ENCODE assay signal across 1 cellular context in the genomic region with DNA sequence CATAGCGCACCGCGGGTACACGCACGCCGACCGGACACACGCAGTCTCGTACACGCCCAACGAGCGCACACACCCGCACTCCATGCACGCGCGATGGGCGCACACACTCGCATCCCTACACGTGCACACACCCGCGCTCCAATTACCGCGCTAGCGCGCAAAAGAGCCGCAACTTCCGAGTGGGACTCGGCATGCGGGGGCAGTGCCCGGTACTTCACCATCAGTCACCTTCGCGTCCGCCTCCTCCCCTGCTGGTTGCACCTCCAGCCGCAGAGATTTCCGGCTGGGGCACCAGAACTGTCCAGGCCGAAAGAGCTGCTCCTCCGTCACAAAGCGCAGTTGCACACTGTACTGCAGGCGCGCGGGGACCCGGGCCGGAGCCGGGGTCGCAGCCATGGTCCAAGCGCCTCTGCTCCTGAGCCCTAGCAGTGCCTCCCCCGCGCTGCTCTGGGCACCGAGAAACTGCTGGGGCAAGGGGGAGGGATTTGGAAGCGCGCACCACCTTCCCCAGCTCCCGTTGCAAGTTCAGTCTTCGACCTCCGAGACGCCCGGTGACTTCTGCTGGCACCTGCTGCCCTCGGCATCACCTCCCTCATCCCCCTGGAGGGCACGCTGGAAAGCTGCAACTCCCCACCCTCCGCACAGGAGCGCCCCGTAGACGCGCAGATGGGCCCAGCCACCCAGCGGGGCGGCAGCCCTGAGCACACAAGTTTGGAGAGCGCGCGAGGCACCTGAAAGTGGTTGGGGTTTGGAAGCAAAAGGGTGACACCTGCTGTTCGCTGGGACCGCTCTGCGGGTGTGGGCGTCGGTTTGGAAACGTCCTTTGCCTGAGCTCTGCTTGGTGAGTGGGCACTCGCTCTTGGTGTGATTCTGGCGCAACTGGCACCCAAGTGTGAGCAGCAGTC.
TF ChIP-seq lines count a peak whose summit lies in the region.

No MANE protein-coding gene starts in this region.

TF ChIP-seq in HepG2, 621 proteins besides CTCF, POLR2A, EP300 and RAD21 (continued from another document and continues in another):
- peak; percentile 48; the same call in 1 of the 2 replicates for TF ChIP-seq ZFY (CRISPR knock-in tag; IDR thresholded peaks at IDR 0.05)
- TF ChIP-seq, protein P1, sequence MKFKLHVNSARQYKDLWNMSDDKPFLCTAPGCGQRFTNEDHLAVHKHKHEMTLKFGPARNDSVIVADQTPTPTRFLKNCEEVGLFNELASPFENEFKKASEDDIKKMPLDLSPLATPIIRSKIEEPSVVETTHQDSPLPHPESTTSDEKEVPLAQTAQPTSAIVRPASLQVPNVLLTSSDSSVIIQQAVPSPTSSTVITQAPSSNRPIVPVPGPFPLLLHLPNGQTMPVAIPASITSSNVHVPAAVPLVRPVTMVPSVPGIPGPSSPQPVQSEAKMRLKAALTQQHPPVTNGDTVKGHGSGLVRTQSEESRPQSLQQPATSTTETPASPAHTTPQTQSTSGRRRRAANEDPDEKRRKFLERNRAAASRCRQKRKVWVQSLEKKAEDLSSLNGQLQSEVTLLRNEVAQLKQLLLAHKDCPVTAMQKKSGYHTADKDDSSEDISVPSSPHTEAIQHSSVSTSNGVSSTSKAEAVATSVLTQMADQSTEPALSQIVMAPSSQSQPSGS (CRISPR knock-in tag; IDR thresholded peaks at IDR 0.05), result no peak
- TF ChIP-seq PHB2 (IDR thresholded peaks at IDR 0.05; ENCODE audit: partially characterized antibody), result no peak
- TF ChIP-seq, protein P2, sequence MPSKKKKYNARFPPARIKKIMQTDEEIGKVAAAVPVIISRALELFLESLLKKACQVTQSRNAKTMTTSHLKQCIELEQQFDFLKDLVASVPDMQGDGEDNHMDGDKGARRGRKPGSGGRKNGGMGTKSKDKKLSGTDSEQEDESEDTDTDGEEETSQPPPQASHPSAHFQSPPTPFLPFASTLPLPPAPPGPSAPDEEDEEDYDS (CRISPR knock-in tag; IDR thresholded peaks at IDR 0.05), result no peak
- no peak for TF ChIP-seq ZNF510 (CRISPR knock-in tag; IDR thresholded peaks at IDR 0.05; ENCODE audit: low read depth)
- no peak for TF ChIP-seq ZNF746 (CRISPR knock-in tag; IDR thresholded peaks at IDR 0.05)
- TF ChIP-seq, protein P3, sequence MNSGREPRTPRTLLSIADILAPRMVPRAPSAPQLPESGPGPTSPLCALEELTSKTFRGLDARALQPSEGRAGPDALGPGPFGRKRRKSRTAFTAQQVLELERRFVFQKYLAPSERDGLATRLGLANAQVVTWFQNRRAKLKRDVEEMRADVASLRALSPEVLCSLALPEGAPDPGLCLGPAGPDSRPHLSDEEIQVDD (CRISPR knock-in tag; IDR thresholded peaks at IDR 0.05; ENCODE audit: borderline replicate concordance), result no peak
- TF ChIP-seq, protein P4, sequence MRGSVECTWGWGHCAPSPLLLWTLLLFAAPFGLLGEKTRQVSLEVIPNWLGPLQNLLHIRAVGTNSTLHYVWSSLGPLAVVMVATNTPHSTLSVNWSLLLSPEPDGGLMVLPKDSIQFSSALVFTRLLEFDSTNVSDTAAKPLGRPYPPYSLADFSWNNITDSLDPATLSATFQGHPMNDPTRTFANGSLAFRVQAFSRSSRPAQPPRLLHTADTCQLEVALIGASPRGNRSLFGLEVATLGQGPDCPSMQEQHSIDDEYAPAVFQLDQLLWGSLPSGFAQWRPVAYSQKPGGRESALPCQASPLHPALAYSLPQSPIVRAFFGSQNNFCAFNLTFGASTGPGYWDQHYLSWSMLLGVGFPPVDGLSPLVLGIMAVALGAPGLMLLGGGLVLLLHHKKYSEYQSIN (CRISPR knock-in tag; IDR thresholded peaks at IDR 0.05; ENCODE audit: borderline replicate concordance), result no peak
- TF ChIP-seq, protein P5, sequence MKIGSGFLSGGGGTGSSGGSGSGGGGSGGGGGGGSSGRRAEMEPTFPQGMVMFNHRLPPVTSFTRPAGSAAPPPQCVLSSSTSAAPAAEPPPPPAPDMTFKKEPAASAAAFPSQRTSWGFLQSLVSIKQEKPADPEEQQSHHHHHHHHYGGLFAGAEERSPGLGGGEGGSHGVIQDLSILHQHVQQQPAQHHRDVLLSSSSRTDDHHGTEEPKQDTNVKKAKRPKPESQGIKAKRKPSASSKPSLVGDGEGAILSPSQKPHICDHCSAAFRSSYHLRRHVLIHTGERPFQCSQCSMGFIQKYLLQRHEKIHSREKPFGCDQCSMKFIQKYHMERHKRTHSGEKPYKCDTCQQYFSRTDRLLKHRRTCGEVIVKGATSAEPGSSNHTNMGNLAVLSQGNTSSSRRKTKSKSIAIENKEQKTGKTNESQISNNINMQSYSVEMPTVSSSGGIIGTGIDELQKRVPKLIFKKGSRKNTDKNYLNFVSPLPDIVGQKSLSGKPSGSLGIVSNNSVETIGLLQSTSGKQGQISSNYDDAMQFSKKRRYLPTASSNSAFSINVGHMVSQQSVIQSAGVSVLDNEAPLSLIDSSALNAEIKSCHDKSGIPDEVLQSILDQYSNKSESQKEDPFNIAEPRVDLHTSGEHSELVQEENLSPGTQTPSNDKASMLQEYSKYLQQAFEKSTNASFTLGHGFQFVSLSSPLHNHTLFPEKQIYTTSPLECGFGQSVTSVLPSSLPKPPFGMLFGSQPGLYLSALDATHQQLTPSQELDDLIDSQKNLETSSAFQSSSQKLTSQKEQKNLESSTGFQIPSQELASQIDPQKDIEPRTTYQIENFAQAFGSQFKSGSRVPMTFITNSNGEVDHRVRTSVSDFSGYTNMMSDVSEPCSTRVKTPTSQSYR (CRISPR knock-in tag; IDR thresholded peaks at IDR 0.05; ENCODE audit: borderline replicate concordance), result no peak
- TF ChIP-seq ZNF33A (CRISPR knock-in tag; IDR thresholded peaks at IDR 0.05; ENCODE audit: borderline replicate concordance), result no peak
- TF ChIP-seq ZBTB3 (CRISPR knock-in tag; IDR thresholded peaks at IDR 0.05; ENCODE audit: borderline replicate concordance, low read depth), result no peak
- TF ChIP-seq, protein P6, sequence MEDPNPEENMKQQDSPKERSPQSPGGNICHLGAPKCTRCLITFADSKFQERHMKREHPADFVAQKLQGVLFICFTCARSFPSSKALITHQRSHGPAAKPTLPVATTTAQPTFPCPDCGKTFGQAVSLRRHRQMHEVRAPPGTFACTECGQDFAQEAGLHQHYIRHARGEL (CRISPR knock-in tag; IDR thresholded peaks at IDR 0.05), result no peak
- TF ChIP-seq ARID2 (CRISPR knock-in tag; IDR thresholded peaks at IDR 0.05; ENCODE audit: borderline replicate concordance), result no peak
- no peak for TF ChIP-seq TEAD2 (CRISPR knock-in tag; IDR thresholded peaks at IDR 0.05)
- TF ChIP-seq ZMYM4 (CRISPR knock-in tag; IDR thresholded peaks at IDR 0.05), result peak; percentile 69
- peak; percentile 84 for TF ChIP-seq ZNF768 (CRISPR knock-in tag; IDR thresholded peaks at IDR 0.05)
- no peak for TF ChIP-seq TBP (CRISPR knock-in tag; IDR thresholded peaks at IDR 0.05)
- 0 out of 2 replicates have a peak, but pooled peaks have one; percentile 23 for TF ChIP-seq GFI1 (CRISPR knock-in tag; IDR thresholded peaks at IDR 0.05; ENCODE audit: borderline replicate concordance)
- TF ChIP-seq ZNF431 (CRISPR knock-in tag; IDR thresholded peaks at IDR 0.05; ENCODE audit: borderline replicate concordance, low read depth), result no peak
- TF ChIP-seq SPEN (CRISPR knock-in tag; IDR thresholded peaks at IDR 0.05; ENCODE audit: low read depth), result 0 out of 2 replicates have a peak, but pooled peaks have one; percentile 45
- TF ChIP-seq ZNF441 (CRISPR knock-in tag; IDR thresholded peaks at IDR 0.05; ENCODE audit: borderline replicate concordance), result no peak
- TF ChIP-seq, protein P7, sequence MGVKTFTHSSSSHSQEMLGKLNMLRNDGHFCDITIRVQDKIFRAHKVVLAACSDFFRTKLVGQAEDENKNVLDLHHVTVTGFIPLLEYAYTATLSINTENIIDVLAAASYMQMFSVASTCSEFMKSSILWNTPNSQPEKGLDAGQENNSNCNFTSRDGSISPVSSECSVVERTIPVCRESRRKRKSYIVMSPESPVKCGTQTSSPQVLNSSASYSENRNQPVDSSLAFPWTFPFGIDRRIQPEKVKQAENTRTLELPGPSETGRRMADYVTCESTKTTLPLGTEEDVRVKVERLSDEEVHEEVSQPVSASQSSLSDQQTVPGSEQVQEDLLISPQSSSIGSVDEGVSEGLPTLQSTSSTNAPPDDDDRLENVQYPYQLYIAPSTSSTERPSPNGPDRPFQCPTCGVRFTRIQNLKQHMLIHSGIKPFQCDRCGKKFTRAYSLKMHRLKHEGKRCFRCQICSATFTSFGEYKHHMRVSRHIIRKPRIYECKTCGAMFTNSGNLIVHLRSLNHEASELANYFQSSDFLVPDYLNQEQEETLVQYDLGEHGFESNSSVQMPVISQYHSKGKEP (CRISPR knock-in tag; IDR thresholded peaks at IDR 0.05), result no peak
- TF ChIP-seq, protein P8, sequence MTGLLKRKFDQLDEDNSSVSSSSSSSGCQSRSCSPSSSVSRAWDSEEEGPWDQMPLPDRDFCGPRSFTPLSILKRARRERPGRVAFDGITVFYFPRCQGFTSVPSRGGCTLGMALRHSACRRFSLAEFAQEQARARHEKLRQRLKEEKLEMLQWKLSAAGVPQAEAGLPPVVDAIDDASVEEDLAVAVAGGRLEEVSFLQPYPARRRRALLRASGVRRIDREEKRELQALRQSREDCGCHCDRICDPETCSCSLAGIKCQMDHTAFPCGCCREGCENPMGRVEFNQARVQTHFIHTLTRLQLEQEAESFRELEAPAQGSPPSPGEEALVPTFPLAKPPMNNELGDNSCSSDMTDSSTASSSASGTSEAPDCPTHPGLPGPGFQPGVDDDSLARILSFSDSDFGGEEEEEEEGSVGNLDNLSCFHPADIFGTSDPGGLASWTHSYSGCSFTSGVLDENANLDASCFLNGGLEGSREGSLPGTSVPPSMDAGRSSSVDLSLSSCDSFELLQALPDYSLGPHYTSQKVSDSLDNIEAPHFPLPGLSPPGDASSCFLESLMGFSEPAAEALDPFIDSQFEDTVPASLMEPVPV (CRISPR knock-in tag; IDR thresholded peaks at IDR 0.05), result no peak
- TF ChIP-seq, protein P9, sequence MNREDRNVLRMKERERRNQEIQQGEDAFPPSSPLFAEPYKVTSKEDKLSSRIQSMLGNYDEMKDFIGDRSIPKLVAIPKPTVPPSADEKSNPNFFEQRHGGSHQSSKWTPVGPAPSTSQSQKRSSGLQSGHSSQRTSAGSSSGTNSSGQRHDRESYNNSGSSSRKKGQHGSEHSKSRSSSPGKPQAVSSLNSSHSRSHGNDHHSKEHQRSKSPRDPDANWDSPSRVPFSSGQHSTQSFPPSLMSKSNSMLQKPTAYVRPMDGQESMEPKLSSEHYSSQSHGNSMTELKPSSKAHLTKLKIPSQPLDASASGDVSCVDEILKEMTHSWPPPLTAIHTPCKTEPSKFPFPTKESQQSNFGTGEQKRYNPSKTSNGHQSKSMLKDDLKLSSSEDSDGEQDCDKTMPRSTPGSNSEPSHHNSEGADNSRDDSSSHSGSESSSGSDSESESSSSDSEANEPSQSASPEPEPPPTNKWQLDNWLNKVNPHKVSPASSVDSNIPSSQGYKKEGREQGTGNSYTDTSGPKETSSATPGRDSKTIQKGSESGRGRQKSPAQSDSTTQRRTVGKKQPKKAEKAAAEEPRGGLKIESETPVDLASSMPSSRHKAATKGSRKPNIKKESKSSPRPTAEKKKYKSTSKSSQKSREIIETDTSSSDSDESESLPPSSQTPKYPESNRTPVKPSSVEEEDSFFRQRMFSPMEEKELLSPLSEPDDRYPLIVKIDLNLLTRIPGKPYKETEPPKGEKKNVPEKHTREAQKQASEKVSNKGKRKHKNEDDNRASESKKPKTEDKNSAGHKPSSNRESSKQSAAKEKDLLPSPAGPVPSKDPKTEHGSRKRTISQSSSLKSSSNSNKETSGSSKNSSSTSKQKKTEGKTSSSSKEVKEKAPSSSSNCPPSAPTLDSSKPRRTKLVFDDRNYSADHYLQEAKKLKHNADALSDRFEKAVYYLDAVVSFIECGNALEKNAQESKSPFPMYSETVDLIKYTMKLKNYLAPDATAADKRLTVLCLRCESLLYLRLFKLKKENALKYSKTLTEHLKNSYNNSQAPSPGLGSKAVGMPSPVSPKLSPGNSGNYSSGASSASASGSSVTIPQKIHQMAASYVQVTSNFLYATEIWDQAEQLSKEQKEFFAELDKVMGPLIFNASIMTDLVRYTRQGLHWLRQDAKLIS (CRISPR knock-in tag; IDR thresholded peaks at IDR 0.05), result no peak
- TF ChIP-seq NBN (conservative IDR thresholded peaks at IDR 0.05), result no peak
- TF ChIP-seq ZNF7 (CRISPR knock-in tag; IDR thresholded peaks at IDR 0.05), result no peak
- TF ChIP-seq, protein P10, sequence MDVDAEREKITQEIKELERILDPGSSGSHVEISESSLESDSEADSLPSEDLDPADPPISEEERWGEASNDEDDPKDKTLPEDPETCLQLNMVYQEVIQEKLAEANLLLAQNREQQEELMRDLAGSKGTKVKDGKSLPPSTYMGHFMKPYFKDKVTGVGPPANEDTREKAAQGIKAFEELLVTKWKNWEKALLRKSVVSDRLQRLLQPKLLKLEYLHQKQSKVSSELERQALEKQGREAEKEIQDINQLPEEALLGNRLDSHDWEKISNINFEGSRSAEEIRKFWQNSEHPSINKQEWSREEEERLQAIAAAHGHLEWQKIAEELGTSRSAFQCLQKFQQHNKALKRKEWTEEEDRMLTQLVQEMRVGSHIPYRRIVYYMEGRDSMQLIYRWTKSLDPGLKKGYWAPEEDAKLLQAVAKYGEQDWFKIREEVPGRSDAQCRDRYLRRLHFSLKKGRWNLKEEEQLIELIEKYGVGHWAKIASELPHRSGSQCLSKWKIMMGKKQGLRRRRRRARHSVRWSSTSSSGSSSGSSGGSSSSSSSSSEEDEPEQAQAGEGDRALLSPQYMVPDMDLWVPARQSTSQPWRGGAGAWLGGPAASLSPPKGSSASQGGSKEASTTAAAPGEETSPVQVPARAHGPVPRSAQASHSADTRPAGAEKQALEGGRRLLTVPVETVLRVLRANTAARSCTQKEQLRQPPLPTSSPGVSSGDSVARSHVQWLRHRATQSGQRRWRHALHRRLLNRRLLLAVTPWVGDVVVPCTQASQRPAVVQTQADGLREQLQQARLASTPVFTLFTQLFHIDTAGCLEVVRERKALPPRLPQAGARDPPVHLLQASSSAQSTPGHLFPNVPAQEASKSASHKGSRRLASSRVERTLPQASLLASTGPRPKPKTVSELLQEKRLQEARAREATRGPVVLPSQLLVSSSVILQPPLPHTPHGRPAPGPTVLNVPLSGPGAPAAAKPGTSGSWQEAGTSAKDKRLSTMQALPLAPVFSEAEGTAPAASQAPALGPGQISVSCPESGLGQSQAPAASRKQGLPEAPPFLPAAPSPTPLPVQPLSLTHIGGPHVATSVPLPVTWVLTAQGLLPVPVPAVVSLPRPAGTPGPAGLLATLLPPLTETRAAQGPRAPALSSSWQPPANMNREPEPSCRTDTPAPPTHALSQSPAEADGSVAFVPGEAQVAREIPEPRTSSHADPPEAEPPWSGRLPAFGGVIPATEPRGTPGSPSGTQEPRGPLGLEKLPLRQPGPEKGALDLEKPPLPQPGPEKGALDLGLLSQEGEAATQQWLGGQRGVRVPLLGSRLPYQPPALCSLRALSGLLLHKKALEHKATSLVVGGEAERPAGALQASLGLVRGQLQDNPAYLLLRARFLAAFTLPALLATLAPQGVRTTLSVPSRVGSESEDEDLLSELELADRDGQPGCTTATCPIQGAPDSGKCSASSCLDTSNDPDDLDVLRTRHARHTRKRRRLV (CRISPR knock-in tag; IDR thresholded peaks at IDR 0.05), result no peak
